Comparison of ENCODE assay signal across 1 cellular context in genomic region chr2:100290718-100291151, GRCh38.
TF ChIP-seq lines count a peak whose summit lies in the region.

No MANE protein-coding gene starts in this region.

TF ChIP-seq in HEK293, 187 proteins besides CTCF, POLR2A, EP300 and RAD21 (continued from another document):
- TF ChIP-seq, protein P1, sequence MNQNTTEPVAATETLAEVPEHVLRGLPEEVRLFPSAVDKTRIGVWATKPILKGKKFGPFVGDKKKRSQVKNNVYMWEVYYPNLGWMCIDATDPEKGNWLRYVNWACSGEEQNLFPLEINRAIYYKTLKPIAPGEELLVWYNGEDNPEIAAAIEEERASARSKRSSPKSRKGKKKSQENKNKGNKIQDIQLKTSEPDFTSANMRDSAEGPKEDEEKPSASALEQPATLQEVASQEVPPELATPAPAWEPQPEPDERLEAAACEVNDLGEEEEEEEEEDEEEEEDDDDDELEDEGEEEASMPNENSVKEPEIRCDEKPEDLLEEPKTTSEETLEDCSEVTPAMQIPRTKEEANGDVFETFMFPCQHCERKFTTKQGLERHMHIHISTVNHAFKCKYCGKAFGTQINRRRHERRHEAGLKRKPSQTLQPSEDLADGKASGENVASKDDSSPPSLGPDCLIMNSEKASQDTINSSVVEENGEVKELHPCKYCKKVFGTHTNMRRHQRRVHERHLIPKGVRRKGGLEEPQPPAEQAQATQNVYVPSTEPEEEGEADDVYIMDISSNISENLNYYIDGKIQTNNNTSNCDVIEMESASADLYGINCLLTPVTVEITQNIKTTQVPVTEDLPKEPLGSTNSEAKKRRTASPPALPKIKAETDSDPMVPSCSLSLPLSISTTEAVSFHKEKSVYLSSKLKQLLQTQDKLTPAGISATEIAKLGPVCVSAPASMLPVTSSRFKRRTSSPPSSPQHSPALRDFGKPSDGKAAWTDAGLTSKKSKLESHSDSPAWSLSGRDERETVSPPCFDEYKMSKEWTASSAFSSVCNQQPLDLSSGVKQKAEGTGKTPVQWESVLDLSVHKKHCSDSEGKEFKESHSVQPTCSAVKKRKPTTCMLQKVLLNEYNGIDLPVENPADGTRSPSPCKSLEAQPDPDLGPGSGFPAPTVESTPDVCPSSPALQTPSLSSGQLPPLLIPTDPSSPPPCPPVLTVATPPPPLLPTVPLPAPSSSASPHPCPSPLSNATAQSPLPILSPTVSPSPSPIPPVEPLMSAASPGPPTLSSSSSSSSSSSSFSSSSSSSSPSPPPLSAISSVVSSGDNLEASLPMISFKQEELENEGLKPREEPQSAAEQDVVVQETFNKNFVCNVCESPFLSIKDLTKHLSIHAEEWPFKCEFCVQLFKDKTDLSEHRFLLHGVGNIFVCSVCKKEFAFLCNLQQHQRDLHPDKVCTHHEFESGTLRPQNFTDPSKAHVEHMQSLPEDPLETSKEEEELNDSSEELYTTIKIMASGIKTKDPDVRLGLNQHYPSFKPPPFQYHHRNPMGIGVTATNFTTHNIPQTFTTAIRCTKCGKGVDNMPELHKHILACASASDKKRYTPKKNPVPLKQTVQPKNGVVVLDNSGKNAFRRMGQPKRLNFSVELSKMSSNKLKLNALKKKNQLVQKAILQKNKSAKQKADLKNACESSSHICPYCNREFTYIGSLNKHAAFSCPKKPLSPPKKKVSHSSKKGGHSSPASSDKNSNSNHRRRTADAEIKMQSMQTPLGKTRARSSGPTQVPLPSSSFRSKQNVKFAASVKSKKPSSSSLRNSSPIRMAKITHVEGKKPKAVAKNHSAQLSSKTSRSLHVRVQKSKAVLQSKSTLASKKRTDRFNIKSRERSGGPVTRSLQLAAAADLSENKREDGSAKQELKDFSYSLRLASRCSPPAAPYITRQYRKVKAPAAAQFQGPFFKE (tag by site-specific recombination; IDR thresholded peaks at IDR 0.05; ENCODE audit: borderline replicate concordance) = no peak
